ENCODE assay signal across 8 cellular contexts in genomic region chr6:16514249-16514648, GRCh38.
A peak's percentile ranks its signal among the peaks of the same experiment; 100 is the strongest.
DNase-seq lines count a peak whose midpoint lies in the region; ATAC-seq and TF ChIP-seq lines count a peak whose summit lies in the region.

No MANE protein-coding gene starts in this region.

- peak overlapping the region; percentile 13 for H3K27ac Mint-ChIP-seq in activated naive CD8-positive, alpha-beta T cell treated with anti-CD3 and anti-CD28 coated beads, Interleukin-2, amount 10 ng/mL, durations not matched to agents 7 days and 5 days

- H3K9me3 ChIP-seq in right cardiac atrium (ENCODE audit: control insufficient read depth, low read length) (no peaks in the 10 kb centered on the region), spleen (no peaks in the 10 kb centered on the region)

- H3K9me3 Mint-ChIP-seq in activated naive CD8-positive, alpha-beta T cell treated with anti-CD3 and anti-CD28 coated beads, Interleukin-2, amount 10 ng/mL, durations not matched to agents 7 days and 5 days: peaks cover 2% of the 10 kb centered on the region

- ATAC-seq in activated naive CD8-positive, alpha-beta T cell treated with anti-CD3 and anti-CD28 coated beads, Interleukin-2, amount 10 ng/mL, durations not matched to agents 7 days and 5 days (ENCODE audit: low read depth): peak; percentile 62
- ATAC-seq in right cardiac atrium (peak; percentile 58 to 61), GM19397 (IDR thresholded peaks at IDR 0.05; ENCODE audit: unreplicated experiment) (no peak), GM18907 (IDR thresholded peaks at IDR 0.05; ENCODE audit: unreplicated experiment) (no peak)

- H3K4me1 ChIP-seq in right cardiac atrium (ENCODE audit: control insufficient read depth, insufficient read depth, low read length) (peaks cover 10% of the 10 kb centered on the region), spleen (peaks cover 24 to 71% (median 50%) of the 10 kb centered on the region in 6 donors)

- intact Hi-C loops in right cardiac atrium (cut with DNase I) (loop anchor here (5.0 to 10.0 kb wide), 4 partner anchors 179 to 451 kb away; partner anchors contain the start of gene ATXN1 (in 3 of the 4)), spleen (cut with DNase I; ENCODE audit: low total_unique reads) (loop anchor here (5.0 kb wide), 1 partner anchor 248 kb away; the partner anchor contains the start of gene ATXN1)

- no peaks in the 10 kb centered on the region for H3K27me3 Mint-ChIP-seq in activated naive CD8-positive, alpha-beta T cell treated with anti-CD3 and anti-CD28 coated beads, Interleukin-2, amount 10 ng/mL, durations not matched to agents 7 days and 5 days

- H3K4me3 ChIP-seq in right cardiac atrium (ENCODE audit: low read length) (no peak overlapping the region), spleen (no peak overlapping the region)

- POLR2A ChIA-PET in activated naive CD8-positive, alpha-beta T cell treated with anti-CD3 and anti-CD28 coated beads, Interleukin-2, amount 10 ng/mL, durations not matched to agents 7 days and 5 days (lab: Charles Lee): interaction anchor here (0.6 to 6.0 kb wide), 2 partner anchors 157 to 248 kb away, joined by 4 to 42 read pairs; partner anchors contain the start of gene ATXN1

- peaks cover 53% of the 10 kb centered on the region for H3K4me1 Mint-ChIP-seq in activated naive CD8-positive, alpha-beta T cell treated with anti-CD3 and anti-CD28 coated beads, Interleukin-2, amount 10 ng/mL, durations not matched to agents 7 days and 5 days

- peaks cover 0 to 19% (median 0%) of the 10 kb centered on the region in 6 donors for H3K36me3 ChIP-seq in spleen

- H3K4me3 Mint-ChIP-seq in activated naive CD8-positive, alpha-beta T cell treated with anti-CD3 and anti-CD28 coated beads, Interleukin-2, amount 10 ng/mL, durations not matched to agents 7 days and 5 days: peak overlapping the region; percentile 2

- WGBS in right cardiac atrium: 22% methylated on average over 8 of the region's 8 CpGs
- WGBS in spleen, 5 donors: 35 to 43% (median 37%) methylated on average over 8 of the region's 8 CpGs

- DNase-seq in activated CD8-positive, alpha-beta memory T cell treated with anti-CD3 and anti-CD28 coated beads for 24 hours: peak; percentile 63
- DNase-seq in activated CD8-positive, alpha-beta memory T cell treated with anti-CD3 and anti-CD28 coated beads, Interleukin-2, amount 50 U/mL, for 48 hours: no peak
- DNase-seq in MV-4-11 (lab: John Stamatoyannopoulos, UW) (peak; percentile 43), right cardiac atrium (no peak), spleen (no peak)
- no peak for DNase-seq in activated naive CD8-positive, alpha-beta T cell treated with anti-CD3 and anti-CD28 coated beads, Interleukin-2, amount 10 ng/mL, durations not matched to agents 7 days and 5 days

- peaks cover 25% of the 10 kb centered on the region for H3K36me3 Mint-ChIP-seq in activated naive CD8-positive, alpha-beta T cell treated with anti-CD3 and anti-CD28 coated beads, Interleukin-2, amount 10 ng/mL, durations not matched to agents 7 days and 5 days

- peak in 9 of 11 experiments; percentile 27 to 63 (median 48) for TF ChIP-seq CTCF in spleen (IDR thresholded peaks at IDR 0.05 in 8 of 11, conservative IDR thresholded peaks at IDR 0.05 in 3 of 11)

- no peak for TF ChIP-seq POLR2A in spleen (IDR thresholded peaks at IDR 0.05)

- H3K27ac ChIP-seq in right cardiac atrium (ENCODE audit: low read length) (no peak overlapping the region), spleen (peak overlapping the region in 4 of 8 donors; percentile 6 to 45 (median 27))

- H3K27me3 ChIP-seq in right cardiac atrium (ENCODE audit: control insufficient read depth, insufficient read depth) (no peaks in the 10 kb centered on the region), spleen (replicated peaks in 1 of 7) (no peaks in the 10 kb centered on the region)

Comparison
In these comparisons a context has a peak if more than half of its experiments do, and no peak if none do; other contexts are left out.
1. DNase-seq: peak in activated CD8-positive, alpha-beta memory T cell treated with anti-CD3 and anti-CD28 coated beads for 24 hours (single experiment) and MV-4-11 (single experiment); none in activated CD8-positive, alpha-beta memory T cell treated with anti-CD3 and anti-CD28 coated beads, Interleukin-2, amount 50 U/mL, for 48 hours (single experiment), activated naive CD8-positive, alpha-beta T cell treated with anti-CD3 and anti-CD28 coated beads, Interleukin-2, amount 10 ng/mL, durations not matched to agents 7 days and 5 days (single experiment), right cardiac atrium (0 of 3) and spleen (single experiment).
2. ATAC-seq: peak in activated naive CD8-positive, alpha-beta T cell treated with anti-CD3 and anti-CD28 coated beads, Interleukin-2, amount 10 ng/mL, durations not matched to agents 7 days and 5 days (single experiment) and right cardiac atrium (2 of 2); none in GM19397 (single experiment) and GM18907 (single experiment).